In the genomic region with DNA sequence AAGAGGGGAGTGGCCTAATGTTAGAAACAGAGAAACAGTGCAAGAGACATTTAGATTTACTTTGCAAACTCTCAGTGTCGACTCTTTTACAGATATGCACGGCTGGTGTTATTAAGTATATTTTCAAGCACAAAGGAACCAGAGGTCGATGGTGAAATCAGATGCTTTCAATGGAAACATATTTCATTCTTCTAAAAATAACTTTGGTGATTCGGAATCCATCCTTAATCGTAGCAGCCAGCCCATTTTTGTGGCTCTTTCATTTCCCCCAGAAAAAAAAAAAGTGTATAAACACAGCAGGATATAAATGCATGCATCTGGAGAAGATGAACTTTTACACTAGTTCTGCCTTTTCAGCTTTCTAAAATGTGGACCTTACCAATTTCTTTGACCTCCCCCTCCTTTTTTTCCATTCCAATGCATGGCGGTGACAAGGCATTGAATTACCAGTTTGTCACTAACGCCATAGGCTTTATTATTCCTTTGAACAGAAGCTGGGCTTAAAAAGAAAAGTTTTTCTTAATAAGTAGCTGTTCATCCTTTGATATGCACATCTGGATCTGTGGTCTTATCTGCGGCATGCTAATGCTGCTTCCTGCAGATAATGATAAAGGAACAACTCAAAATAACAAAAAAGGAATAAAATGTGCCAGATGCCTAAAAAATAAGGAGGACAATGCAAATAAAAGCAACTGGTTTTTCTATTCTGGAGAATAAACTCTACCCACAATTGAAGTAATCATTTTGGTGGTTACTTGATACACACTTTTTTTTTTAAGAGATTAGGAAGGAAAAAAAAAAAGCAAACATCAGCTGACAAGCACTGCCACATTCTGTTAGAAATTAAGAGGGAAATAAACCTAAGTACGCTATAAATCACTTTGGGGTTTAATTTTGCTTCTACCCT, we compare ENCODE assay signal across 1 cellular context.
TF ChIP-seq lines count a peak whose summit lies in the region.

No MANE protein-coding gene starts in this region.

TF ChIP-seq in H1, 55 proteins besides CTCF, POLR2A, EP300 and RAD21:
- no peak for TF ChIP-seq NANOG (IDR thresholded peaks at IDR 0.05; ENCODE audit: insufficient read depth, low read depth, low read length, poor library complexity, severe bottlenecking)
- TF ChIP-seq SP4 (IDR thresholded peaks at IDR 0.05; ENCODE audit: low read length): no peak
- TF ChIP-seq, protein P1, sequence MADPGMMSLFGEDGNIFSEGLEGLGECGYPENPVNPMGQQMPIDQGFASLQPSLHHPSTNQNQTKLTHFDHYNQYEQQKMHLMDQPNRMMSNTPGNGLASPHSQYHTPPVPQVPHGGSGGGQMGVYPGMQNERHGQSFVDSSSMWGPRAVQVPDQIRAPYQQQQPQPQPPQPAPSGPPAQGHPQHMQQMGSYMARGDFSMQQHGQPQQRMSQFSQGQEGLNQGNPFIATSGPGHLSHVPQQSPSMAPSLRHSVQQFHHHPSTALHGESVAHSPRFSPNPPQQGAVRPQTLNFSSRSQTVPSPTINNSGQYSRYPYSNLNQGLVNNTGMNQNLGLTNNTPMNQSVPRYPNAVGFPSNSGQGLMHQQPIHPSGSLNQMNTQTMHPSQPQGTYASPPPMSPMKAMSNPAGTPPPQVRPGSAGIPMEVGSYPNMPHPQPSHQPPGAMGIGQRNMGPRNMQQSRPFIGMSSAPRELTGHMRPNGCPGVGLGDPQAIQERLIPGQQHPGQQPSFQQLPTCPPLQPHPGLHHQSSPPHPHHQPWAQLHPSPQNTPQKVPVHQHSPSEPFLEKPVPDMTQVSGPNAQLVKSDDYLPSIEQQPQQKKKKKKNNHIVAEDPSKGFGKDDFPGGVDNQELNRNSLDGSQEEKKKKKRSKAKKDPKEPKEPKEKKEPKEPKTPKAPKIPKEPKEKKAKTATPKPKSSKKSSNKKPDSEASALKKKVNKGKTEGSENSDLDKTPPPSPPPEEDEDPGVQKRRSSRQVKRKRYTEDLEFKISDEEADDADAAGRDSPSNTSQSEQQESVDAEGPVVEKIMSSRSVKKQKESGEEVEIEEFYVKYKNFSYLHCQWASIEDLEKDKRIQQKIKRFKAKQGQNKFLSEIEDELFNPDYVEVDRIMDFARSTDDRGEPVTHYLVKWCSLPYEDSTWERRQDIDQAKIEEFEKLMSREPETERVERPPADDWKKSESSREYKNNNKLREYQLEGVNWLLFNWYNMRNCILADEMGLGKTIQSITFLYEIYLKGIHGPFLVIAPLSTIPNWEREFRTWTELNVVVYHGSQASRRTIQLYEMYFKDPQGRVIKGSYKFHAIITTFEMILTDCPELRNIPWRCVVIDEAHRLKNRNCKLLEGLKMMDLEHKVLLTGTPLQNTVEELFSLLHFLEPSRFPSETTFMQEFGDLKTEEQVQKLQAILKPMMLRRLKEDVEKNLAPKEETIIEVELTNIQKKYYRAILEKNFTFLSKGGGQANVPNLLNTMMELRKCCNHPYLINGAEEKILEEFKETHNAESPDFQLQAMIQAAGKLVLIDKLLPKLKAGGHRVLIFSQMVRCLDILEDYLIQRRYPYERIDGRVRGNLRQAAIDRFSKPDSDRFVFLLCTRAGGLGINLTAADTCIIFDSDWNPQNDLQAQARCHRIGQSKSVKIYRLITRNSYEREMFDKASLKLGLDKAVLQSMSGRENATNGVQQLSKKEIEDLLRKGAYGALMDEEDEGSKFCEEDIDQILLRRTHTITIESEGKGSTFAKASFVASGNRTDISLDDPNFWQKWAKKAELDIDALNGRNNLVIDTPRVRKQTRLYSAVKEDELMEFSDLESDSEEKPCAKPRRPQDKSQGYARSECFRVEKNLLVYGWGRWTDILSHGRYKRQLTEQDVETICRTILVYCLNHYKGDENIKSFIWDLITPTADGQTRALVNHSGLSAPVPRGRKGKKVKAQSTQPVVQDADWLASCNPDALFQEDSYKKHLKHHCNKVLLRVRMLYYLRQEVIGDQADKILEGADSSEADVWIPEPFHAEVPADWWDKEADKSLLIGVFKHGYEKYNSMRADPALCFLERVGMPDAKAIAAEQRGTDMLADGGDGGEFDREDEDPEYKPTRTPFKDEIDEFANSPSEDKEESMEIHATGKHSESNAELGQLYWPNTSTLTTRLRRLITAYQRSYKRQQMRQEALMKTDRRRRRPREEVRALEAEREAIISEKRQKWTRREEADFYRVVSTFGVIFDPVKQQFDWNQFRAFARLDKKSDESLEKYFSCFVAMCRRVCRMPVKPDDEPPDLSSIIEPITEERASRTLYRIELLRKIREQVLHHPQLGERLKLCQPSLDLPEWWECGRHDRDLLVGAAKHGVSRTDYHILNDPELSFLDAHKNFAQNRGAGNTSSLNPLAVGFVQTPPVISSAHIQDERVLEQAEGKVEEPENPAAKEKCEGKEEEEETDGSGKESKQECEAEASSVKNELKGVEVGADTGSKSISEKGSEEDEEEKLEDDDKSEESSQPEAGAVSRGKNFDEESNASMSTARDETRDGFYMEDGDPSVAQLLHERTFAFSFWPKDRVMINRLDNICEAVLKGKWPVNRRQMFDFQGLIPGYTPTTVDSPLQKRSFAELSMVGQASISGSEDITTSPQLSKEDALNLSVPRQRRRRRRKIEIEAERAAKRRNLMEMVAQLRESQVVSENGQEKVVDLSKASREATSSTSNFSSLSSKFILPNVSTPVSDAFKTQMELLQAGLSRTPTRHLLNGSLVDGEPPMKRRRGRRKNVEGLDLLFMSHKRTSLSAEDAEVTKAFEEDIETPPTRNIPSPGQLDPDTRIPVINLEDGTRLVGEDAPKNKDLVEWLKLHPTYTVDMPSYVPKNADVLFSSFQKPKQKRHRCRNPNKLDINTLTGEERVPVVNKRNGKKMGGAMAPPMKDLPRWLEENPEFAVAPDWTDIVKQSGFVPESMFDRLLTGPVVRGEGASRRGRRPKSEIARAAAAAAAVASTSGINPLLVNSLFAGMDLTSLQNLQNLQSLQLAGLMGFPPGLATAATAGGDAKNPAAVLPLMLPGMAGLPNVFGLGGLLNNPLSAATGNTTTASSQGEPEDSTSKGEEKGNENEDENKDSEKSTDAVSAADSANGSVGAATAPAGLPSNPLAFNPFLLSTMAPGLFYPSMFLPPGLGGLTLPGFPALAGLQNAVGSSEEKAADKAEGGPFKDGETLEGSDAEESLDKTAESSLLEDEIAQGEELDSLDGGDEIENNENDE (IDR thresholded peaks at IDR 0.05; ENCODE audit: insufficient replicate concordance, low read length): no peak
- TF ChIP-seq MAFK (IDR thresholded peaks at IDR 0.05; ENCODE audit: low read depth, low read length): no peak
- TF ChIP-seq BACH1 (IDR thresholded peaks at IDR 0.05; ENCODE audit: low read length): no peak
- no peak for TF ChIP-seq HDAC2 (IDR thresholded peaks at IDR 0.05; ENCODE audit: borderline replicate concordance in 1 of 2, low read depth in 2 of 2, low read length in 2 of 2)
- TF ChIP-seq KDM5A (IDR thresholded peaks at IDR 0.05; ENCODE audit: low read length): no peak
- no peak for TF ChIP-seq SP1 (IDR thresholded peaks at IDR 0.05; ENCODE audit: low read depth, low read length)
